Comparison of ENCODE assay signal across 16 cellular contexts in the genomic region with DNA sequence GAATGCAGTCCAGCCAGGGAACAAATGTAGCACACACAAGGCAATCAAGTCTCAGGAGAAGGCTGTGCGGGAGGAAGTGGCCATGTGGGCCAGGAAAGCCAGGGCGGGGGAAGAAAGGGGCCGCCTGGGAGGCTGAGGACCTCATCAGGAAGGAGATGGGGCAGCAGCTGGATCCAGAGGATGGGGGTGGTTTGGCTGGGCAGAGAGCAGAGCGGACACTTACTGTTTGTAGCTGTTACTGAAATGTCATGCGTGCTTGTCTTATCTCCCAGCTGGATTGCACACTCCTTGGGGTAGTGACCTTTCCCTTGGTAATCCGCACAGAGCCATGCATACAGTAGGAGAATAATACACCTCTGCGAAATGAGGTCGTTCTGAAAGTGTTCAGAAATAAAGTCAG. TPM values are rescaled to one million over a fixed set of nuclear protein-coding genes. Genes with fewer than 3 reads are reported as not detected.
DNase-seq lines count a peak whose midpoint lies in the region; ATAC-seq, FAIRE-seq and TF ChIP-seq lines count a peak whose summit lies in the region.
"Had no signal": no experiment of that assay in that cellular context is flagged by ENCODE, and none has a peak within 500 bp of the region (broad histone marks: within the 10 kb centered on the region; RNA-seq: fewer than 3 reads in every experiment).

No MANE protein-coding gene starts in this region.

- no peak overlapping the region for H2AK5ac ChIP-seq in trophoblast cell (ENCODE audit: low read length)

- no peak overlapping the region for H2BK5ac ChIP-seq in trophoblast cell (ENCODE audit: low read depth, low read length, poor library complexity)

- no peak overlapping the region for H3K4ac ChIP-seq in trophoblast cell (ENCODE audit: low read depth, low read length)

- no peak for TF ChIP-seq POLR2A in K562 (conservative IDR thresholded peaks at IDR 0.05)
- no peak for TF ChIP-seq POLR2A in heart left ventricle (IDR thresholded peaks at IDR 0.05)

- H3K36me3 Mint-ChIP-seq in activated T-helper 17 cell treated with anti-CD3 and anti-CD28 coated beads, Interleukin-2, amount 50 U/mL, for 72 hours (ENCODE audit: low read depth), result no peaks in the 10 kb centered on the region
- H3K36me3 Mint-ChIP-seq: stimulated activated naive B cell treated with anti-CD40 and anti-IgM and Interleukin-4, amounts not matched to agents 10 μg/mL and 1 μg/mL and 100 μg/mL, for 72 hours had no signal

- H3K9me3 Mint-ChIP-seq in activated T-helper 17 cell treated with anti-CD3 and anti-CD28 coated beads, Interleukin-2, amount 50 U/mL, for 72 hours, result no peaks in the 10 kb centered on the region
- H3K9me3 Mint-ChIP-seq: stimulated activated naive B cell treated with anti-CD40 and anti-IgM and Interleukin-4, amounts not matched to agents 10 μg/mL and 1 μg/mL and 100 μg/mL, for 72 hours had no signal

- H3K4me3 Mint-ChIP-seq in activated T-helper 17 cell treated with anti-CD3 and anti-CD28 coated beads, Interleukin-2, amount 50 U/mL, for 72 hours, result no peak overlapping the region
- H3K4me3 Mint-ChIP-seq: stimulated activated naive B cell treated with anti-CD40 and anti-IgM and Interleukin-4, amounts not matched to agents 10 μg/mL and 1 μg/mL and 100 μg/mL, for 72 hours had no signal

- 7% methylated on average over 8 of the region's 8 CpGs for WGBS in K562 (ENCODE audit: insufficient coverage, low coverage, missing lambda C conversion rate)
- whole genome bisulfite sequencing in heart left ventricle, 4 donors, result 12 to 20% (median 16%) methylated on average over 8 of the region's 8 CpGs
- no CpG with 5 or more reads among the region's 8 CpGs for WGBS in trophoblast cell (ENCODE audit: extremely low coverage, insufficient coverage, insufficient read length)

- POLR2A ChIA-PET in K562 (lab: Yijun Ruan, JAX), result interaction anchor here (0.5 to 0.7 kb wide), 2 partner anchors 13 to 19 kb away, joined by 3 to 4 read pairs; no protein-coding TSS in a partner anchor

- no peak overlapping the region for H3K23ac ChIP-seq in trophoblast cell (ENCODE audit: low read length)

- DNase-seq in EL (peak; percentile 13), K562 (ENCODE audit: extremely low read depth in 1 of 4, low spot score in 3 of 4) (peak; percentile 31 to 77 (median 58)), heart left ventricle (peak; percentile 71 to 82 (median 76)), trophoblast cell (peak; percentile 92 to 93), dorsolateral prefrontal cortex (no peak), globus pallidus (ENCODE audit: low spot score) (no peak), HTR-8/SVneo (ENCODE audit: insufficient read length, low spot score) (no peak)
- DNase-seq: activated CD4-positive, alpha-beta T cell treated with anti-CD3 and anti-CD28 coated beads, Interleukin-2, amount 50 U/mL, for 1 hour; activated gamma-delta T cell treated with Interleukin-2 at 50 U/mL for 16 hours; esophagus squamous epithelium; Kasumi-1; nucleus accumbens; stimulated activated CD4-positive, alpha-beta T cell treated with anti-CD3 and anti-CD28 coated beads, Interleukin-1b, Interleukin-23, amount 100 ng/mL, for 48 hours; stimulated activated naive B cell treated with anti-CD40 and anti-IgM and Interleukin-4, amounts not matched to agents 10 μg/mL and 1 μg/mL and 100 μg/mL, for 72 hours; T-helper 1 cell had no signal

- no peak overlapping the region for H3K14ac ChIP-seq in trophoblast cell (ENCODE audit: low read length)

- CTCF ChIA-PET in K562 (lab: Yijun Ruan, JAX; ENCODE audit: low intra/inter-chr PET ratio), result no interaction called here

- no peak overlapping the region for H4K91ac ChIP-seq in trophoblast cell (ENCODE audit: low read depth, low read length)

- intact Hi-C loops in K562 (cut with micrococcal nuclease) (no loop called here), heart left ventricle (cut with DNase I) (loop anchor here in 2 of 10 donors (1.0 to 5.0 kb wide), 2 partner anchors 23 to 41 kb away; no protein-coding TSS in a partner anchor), dorsolateral prefrontal cortex (cut with DNase I) (no loop called here)

- H3K4me3 ChIP-seq in K562 (no peak overlapping the region), heart left ventricle (no peak overlapping the region), trophoblast cell (ENCODE audit: low read depth, low read length) (no peak overlapping the region), dorsolateral prefrontal cortex (no peak overlapping the region)
- H3K4me3 ChIP-seq: esophagus squamous epithelium had no signal

- H3K27ac ChIP-seq in K562 (ENCODE audit: extremely low read depth, low read depth, low read length) (0 out of 3 replicates have a peak overlapping the region, but pooled peaks have one; percentile 11), heart left ventricle (peak overlapping the region; percentile 36 to 85 (median 76)), trophoblast cell (ENCODE audit: low read depth, low read length) (no peak overlapping the region), dorsolateral prefrontal cortex (no peak overlapping the region)

- in situ Hi-C loops in K562 (cut with MboI), result no loop called here

- no peak overlapping the region for H3K18ac ChIP-seq in trophoblast cell (ENCODE audit: low read length)

- peak in 1 of 2 experiments; percentile 45; a peak in 2 of 4 replicates for TF ChIP-seq RAD21 in K562 (CRISPR knock-in tag; conservative IDR thresholded peaks at IDR 0.05 in 1 of 2, IDR thresholded peaks at IDR 0.05 in 1 of 2)

- H3K4me1 Mint-ChIP-seq in activated T-helper 17 cell treated with anti-CD3 and anti-CD28 coated beads, Interleukin-2, amount 50 U/mL, for 72 hours, result no peaks in the 10 kb centered on the region
- H3K4me1 Mint-ChIP-seq: stimulated activated naive B cell treated with anti-CD40 and anti-IgM and Interleukin-4, amounts not matched to agents 10 μg/mL and 1 μg/mL and 100 μg/mL, for 72 hours had no signal

- peak; percentile 57 for FAIRE-seq in K562 (lab: Jason Lieb, UNC)
- FAIRE-seq in HTR-8/SVneo (lab: Jason Lieb, UNC), result no peak

- H4K12ac ChIP-seq in trophoblast cell (ENCODE audit: low read depth, low read length), result no peak overlapping the region

- H2BK120ac ChIP-seq in trophoblast cell (ENCODE audit: insufficient read depth, low read length, poor library complexity), result no peak overlapping the region

- no peaks in the 10 kb centered on the region for H3K9me1 ChIP-seq in K562 (ENCODE audit: control insufficient read depth, insufficient read depth, low read length)

- H3K27me3 Mint-ChIP-seq in activated T-helper 17 cell treated with anti-CD3 and anti-CD28 coated beads, Interleukin-2, amount 50 U/mL, for 72 hours, result no peaks in the 10 kb centered on the region

- no peak overlapping the region for H4K8ac ChIP-seq in trophoblast cell (ENCODE audit: low read depth, low read length)

- no peaks in the 10 kb centered on the region for H3K79me1 ChIP-seq in trophoblast cell (ENCODE audit: low read length)

- H3K9ac ChIP-seq in K562 (ENCODE audit: insufficient read depth in 1 of 2, low read depth in 2 of 2, low read length in 2 of 2), result peak overlapping the region in 1 of 2 experiments; percentile 5; a peak in 1 of 4 replicates
- no peak overlapping the region for H3K9ac ChIP-seq in trophoblast cell (ENCODE audit: low read length)

- H2AFZ ChIP-seq in K562 (ENCODE audit: low read depth, low read length) (peak overlapping the region; percentile 74), trophoblast cell (ENCODE audit: insufficient read depth, low read length, poor library complexity) (no peak overlapping the region)

- no TSS peak for BruUV-seq in K562 (replicated peaks; lab: Mats Ljungman, UMichigan)

- no peaks in the 10 kb centered on the region for H3K9me3 ChIP-seq in K562 (replicated peaks; ENCODE audit: control insufficient read depth, insufficient read depth, low read depth, low read length)
- H3K9me3 ChIP-seq in heart left ventricle, result no peaks in the 10 kb centered on the region
- H3K9me3 ChIP-seq in trophoblast cell (ENCODE audit: insufficient read depth, low read depth, low read length), result no peaks in the 10 kb centered on the region
- H3K9me3 ChIP-seq: esophagus squamous epithelium had no signal

- peaks cover 0 to 3% of the 10 kb centered on the region in 2 experiments; a peak in 1 of 5 replicates for H3K27me3 ChIP-seq in K562 (ENCODE audit: control insufficient read depth in 2 of 2, insufficient read depth in 2 of 2, low read length in 2 of 2)
- H3K27me3 ChIP-seq in heart left ventricle, result no peaks in the 10 kb centered on the region
- no peaks in the 10 kb centered on the region for H3K27me3 ChIP-seq in trophoblast cell (ENCODE audit: insufficient read depth, low read length)
- no peaks in the 10 kb centered on the region for H3K27me3 ChIP-seq in dorsolateral prefrontal cortex
- H3K27me3 ChIP-seq: esophagus squamous epithelium had no signal

- TF ChIP-seq EP300 in K562 (IDR thresholded peaks at IDR 0.05; ENCODE audit: low read length), result peak; percentile 55; the same call in 1 of the 2 replicates

- peak overlapping the region; percentile 19; the same call in 1 of the 2 replicates for H3K4me2 ChIP-seq in K562 (ENCODE audit: insufficient read depth, low read length)
- H3K4me2 ChIP-seq in trophoblast cell (ENCODE audit: low read length), result no peak overlapping the region

- peak; percentile 90 for ATAC-seq in K562
- ATAC-seq in heart left ventricle, result peak; percentile 92 to 94 (median 94)
- ATAC-seq in activated T-helper 17 cell treated with anti-CD3 and anti-CD28 coated beads, Interleukin-2, amount 50 U/mL, for 72 hours (replicated peaks), result no peak
- ATAC-seq: stimulated activated naive B cell treated with anti-CD40 and anti-IgM and Interleukin-4, amounts not matched to agents 10 μg/mL and 1 μg/mL and 100 μg/mL, for 72 hours had no signal

- no peaks in the 10 kb centered on the region for H4K20me1 ChIP-seq in K562 (replicated peaks; ENCODE audit: control insufficient read depth, insufficient read depth, low read length)

- no peak overlapping the region for H2BK12ac ChIP-seq in trophoblast cell (ENCODE audit: low read length)

- H3K4me1 ChIP-seq in K562 (replicated peaks in 1 of 2; ENCODE audit: control insufficient read depth in 2 of 2, insufficient read depth in 2 of 2, low read length in 2 of 2), result peaks cover 9 to 21% of the 10 kb centered on the region in 2 experiments
- H3K4me1 ChIP-seq in heart left ventricle, result peaks cover 0 to 32% (median 19%) of the 10 kb centered on the region in 12 donors
- H3K4me1 ChIP-seq in trophoblast cell (ENCODE audit: control insufficient read depth in 1 of 2, insufficient read depth in 2 of 2, low read length in 2 of 2), result peaks cover 0 to 3% of the 10 kb centered on the region in 2 experiments

- H3K36me3 ChIP-seq in K562 (ENCODE audit: control insufficient read depth, insufficient read depth, low read length) (no peaks in the 10 kb centered on the region), heart left ventricle (no peaks in the 10 kb centered on the region), trophoblast cell (ENCODE audit: control insufficient read depth in 1 of 2, insufficient read depth in 2 of 2, low read length in 2 of 2) (no peaks in the 10 kb centered on the region)
- H3K36me3 ChIP-seq: esophagus squamous epithelium had no signal

- TF ChIP-seq CTCF in K562 (IDR thresholded peaks at IDR 0.05 in 2 of 3, conservative IDR thresholded peaks at IDR 0.05 in 1 of 3; ENCODE audit: insufficient read depth in 2 of 3, low read depth in 1 of 3, low read length in 3 of 3) (peak in 2 of 3 experiments; percentile 12 to 19; a peak in 1 of 6 replicates), heart left ventricle (IDR thresholded peaks at IDR 0.05) (peak in 1 of 12 donors; percentile 9), dorsolateral prefrontal cortex (IDR thresholded peaks at IDR 0.05 in 54 of 56, conservative IDR thresholded peaks at IDR 0.05 in 2 of 56; ENCODE audit: low read depth in 1 of 56, partially characterized antibody in 56 of 56) (no peak)

- no peak overlapping the region for H3K27ac Mint-ChIP-seq in activated T-helper 17 cell treated with anti-CD3 and anti-CD28 coated beads, Interleukin-2, amount 50 U/mL, for 72 hours
- H3K27ac Mint-ChIP-seq: stimulated activated naive B cell treated with anti-CD40 and anti-IgM and Interleukin-4, amounts not matched to agents 10 μg/mL and 1 μg/mL and 100 μg/mL, for 72 hours had no signal

- H3K79me2 ChIP-seq in K562 (ENCODE audit: control insufficient read depth, insufficient read depth, low read length) (no peaks in the 10 kb centered on the region), trophoblast cell (ENCODE audit: control insufficient read depth, insufficient read depth, low read length, poor library complexity) (no peaks in the 10 kb centered on the region)

RNA-seq across cellular contexts. Expression of a gene that starts 18.3 kb away (rescaled TPM):
- 89.3 and 263 TPM in 2 replicates for total RNA-seq in K562 (2011; cell fraction: chromatin; rRNA removed; ENCODE audit: low replicate concordance)
- total RNA-seq in K562 (2011; cell fraction: nucleolus; rRNA removed), result 37.0 and 55.8 TPM in 2 replicates
- 93.4 and 112 TPM in 2 replicates for total RNA-seq in K562 (2011; cell fraction: nucleoplasm; rRNA removed)
- total RNA-seq in K562 (2014; rRNA removed) (47.3 and 48.9 TPM in 2 replicates), K562 (2014; rRNA removed; fragmentation: Illumina TruSeq; extraction: Trizol) (60.0 and 68.2 TPM in 2 replicates), K562 (2015; rRNA removed; fragmentation: Illumina TruSeq; extraction: Trizol) (60.3 and 62.6 TPM in 2 replicates), K562 (2021) (74.2 and 77.2 TPM in 2 replicates), heart left ventricle (10 to 100 TPM; 18.3 to 39.1 (median 29.2) TPM), dorsolateral prefrontal cortex (100 to 1,000 TPM in 9 of 120 experiments, 10 to 100 TPM in 111; 49.4 to 137 (median 76.5) TPM)
- polyA plus RNA-seq in K562 (2011; rRNA removed) (39.0 and 45.1 TPM in 2 replicates), K562 (2014; fragmentation: Illumina TruSeq; extraction: Trizol) (39.4 and 51.8 TPM in 2 replicates), K562 (2014; fragmentation: Nextera tagmentation; extraction: Ambion mirVana) (10 to 100 TPM; 21.0 to 24.0 TPM), K562 (2014; rRNA removed) (40.6 and 44.9 TPM in 2 replicates), heart left ventricle (10 to 100 TPM in 1 of 2 donors, 1 to 10 TPM in 1; 9.2 to 16.2 TPM)
- 16.5 and 25.0 TPM in 2 replicates for polyA plus RNA-seq in K562 (2011; cell fraction: cytosol; rRNA removed)
- 109 and 122 TPM in 2 replicates for polyA plus RNA-seq in K562 (2011; cell fraction: nucleus; rRNA removed)
- polyA plus RNA-seq in K562 (2012), result 24.3 and 31.1 TPM in 2 replicates
- polyA minus RNA-seq in K562 (2011; rRNA and poly(A)+ RNA removed), result 96.3 and 107 TPM in 2 replicates
- polyA minus RNA-seq in K562 (2011; cell fraction: cytosol; rRNA and poly(A)+ RNA removed), result 24.5 and 37.7 TPM in 2 replicates
- 86.0 and 138 TPM in 2 replicates for polyA minus RNA-seq in K562 (2011; cell fraction: nucleus; rRNA and poly(A)+ RNA removed)
- polyA plus RNA-seq in trophoblast cell (2013), result 27.6 and 29.3 TPM in 2 replicates
- 10 to 100 TPM; 76.1 to 97.9 TPM for total RNA-seq in activated T-helper 17 cell treated with anti-CD3 and anti-CD28 coated beads, Interleukin-2, amount 50 U/mL, for 72 hours

Comparison
In these comparisons a context has a peak if more than half of its experiments do, and no peak if none do; other contexts are left out.
1. DNase-seq: peak in EL (single experiment), K562 (4 of 4), heart left ventricle (5 of 5) and trophoblast cell (2 of 2); none in dorsolateral prefrontal cortex (0 of 10), globus pallidus (single experiment) and HTR-8/SVneo (single experiment).
2. H3K27ac ChIP-seq: peak in K562 (single experiment) and heart left ventricle (12 of 12); none in trophoblast cell (single experiment) and dorsolateral prefrontal cortex (0 of 59).
3. CTCF ChIP-seq: peak in K562 (2 of 3); none in dorsolateral prefrontal cortex (0 of 56).